ENCODE assay signal across 21 cellular contexts in the genomic region with DNA sequence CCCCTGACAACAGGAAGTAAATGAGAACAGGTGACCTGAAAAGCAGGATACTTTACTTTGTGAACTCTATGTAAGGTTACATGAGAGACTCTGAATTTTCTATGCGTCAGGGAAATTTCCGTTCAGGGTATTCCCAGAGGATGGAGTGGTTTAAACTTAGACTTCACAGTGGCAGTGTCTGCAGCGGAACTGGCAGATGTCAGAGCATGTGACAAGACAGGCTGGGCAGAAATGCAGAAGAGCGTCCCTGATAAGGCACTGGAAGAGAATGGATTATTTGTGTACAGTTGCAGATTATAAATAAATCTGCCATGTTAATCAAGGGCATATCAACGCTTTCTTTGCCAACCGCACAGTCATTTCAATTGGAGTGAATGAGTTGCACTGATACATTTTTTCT.
DNase-seq lines count a peak whose midpoint lies in the region; ATAC-seq and TF ChIP-seq lines count a peak whose summit lies in the region.
"Had no signal": no experiment of that assay in that cellular context is flagged by ENCODE, and none has a peak within 500 bp of the region (broad histone marks: within the 10 kb centered on the region; RNA-seq: fewer than 3 reads in every experiment).

No MANE protein-coding gene starts in this region.

- no peak for TF ChIP-seq CTCF in right atrium auricular region (IDR thresholded peaks at IDR 0.05)

- no peak overlapping the region for H3K27ac ChIP-seq in right atrium auricular region
- H3K27ac ChIP-seq: tibial nerve had no signal

- peak; percentile 53 for ATAC-seq in left ventricle myocardium superior
- ATAC-seq: activated CD4-positive, CD25-positive, alpha-beta regulatory T cell treated with anti-CD3 and anti-CD28 coated beads, Interleukin-2, amount 50 U/mL, for 24 hours; K562; stimulated activated naive CD8-positive, alpha-beta T cell treated with anti-CD3 and anti-CD28 coated beads, Interleukin-15, amount 100 ng/mL, for 72 hours had no signal

- no peaks in the 10 kb centered on the region for H3K9me3 ChIP-seq in right atrium auricular region

- intact Hi-C loops in left ventricle myocardium superior (cut with micrococcal nuclease): no loop called here

- no peaks in the 10 kb centered on the region for H3K36me3 ChIP-seq in right atrium auricular region
- H3K36me3 ChIP-seq: tibial nerve had no signal

- H3K27me3 ChIP-seq in right atrium auricular region: no peaks in the 10 kb centered on the region
- H3K27me3 ChIP-seq: tibial nerve had no signal

- H3K4me1 ChIP-seq in right atrium auricular region: no peaks in the 10 kb centered on the region
- H3K4me1 ChIP-seq: tibial nerve had no signal

- no peak for DNase-seq in left ventricle myocardium superior
- no peak for DNase-seq in right atrium auricular region (ENCODE audit: low spot score)
- peak; percentile 45 for DNase-seq in SK-N-DZ (ENCODE audit: low spot score)
- peak; percentile 35 for DNase-seq in medulla oblongata (ENCODE audit: extremely low spot score)
- no peak for DNase-seq in NCI-H446 treated with DMSO at 0.1 percent for 48 hours (lab: John Stamatoyannopoulos, UW)
- DNase-seq in COLO668 (lab: John Stamatoyannopoulos, UW; ENCODE audit: unreplicated experiment): no peak
- no peak for DNase-seq in mesenteric fat pad (ENCODE audit: low spot score)
- DNase-seq: activated CD4-positive, alpha-beta T cell treated with anti-CD3 and anti-CD28 coated beads, Interleukin-2, amount 50 U/mL, for 48 hours; activated CD8-positive, alpha-beta memory T cell treated with anti-CD3 and anti-CD28 coated beads, Interleukin-2, amount 50 U/mL, for 4 hours; activated naive CD4-positive, alpha-beta T cell treated with anti-CD3 and anti-CD28 coated beads, Interleukin-2, amount 10 ng/mL, durations not matched to agents 7 days and 5 days; NCI-H1105 treated with DMSO at 0.1 percent for 48 hours; NCI-H2081; NCI-H446; NK-92 treated with Interleukin-12 subunit alpha and Interleukin-12 subunit beta, amount 100 ng/mL, for 24 hours; SIG-M5; small intestine; stimulated activated naive CD8-positive, alpha-beta T cell treated with anti-CD3 and anti-CD28 coated beads, Interleukin-15, amount 100 ng/mL, for 72 hours; T-helper 1 cell had no signal

- no peak overlapping the region for H3K4me3 ChIP-seq in right atrium auricular region
- H3K4me3 ChIP-seq: K562, tibial nerve had no signal

Comparison
In these comparisons a context has a peak if more than half of its experiments do, and no peak if none do; other contexts are left out.
1. DNase-seq: peak in SK-N-DZ (single experiment) and medulla oblongata (single experiment); none in left ventricle myocardium superior (single experiment), right atrium auricular region (single experiment), NCI-H446 treated with DMSO at 0.1 percent for 48 hours (single experiment), COLO668 (single experiment) and mesenteric fat pad (single experiment).